In the genomic region with DNA sequence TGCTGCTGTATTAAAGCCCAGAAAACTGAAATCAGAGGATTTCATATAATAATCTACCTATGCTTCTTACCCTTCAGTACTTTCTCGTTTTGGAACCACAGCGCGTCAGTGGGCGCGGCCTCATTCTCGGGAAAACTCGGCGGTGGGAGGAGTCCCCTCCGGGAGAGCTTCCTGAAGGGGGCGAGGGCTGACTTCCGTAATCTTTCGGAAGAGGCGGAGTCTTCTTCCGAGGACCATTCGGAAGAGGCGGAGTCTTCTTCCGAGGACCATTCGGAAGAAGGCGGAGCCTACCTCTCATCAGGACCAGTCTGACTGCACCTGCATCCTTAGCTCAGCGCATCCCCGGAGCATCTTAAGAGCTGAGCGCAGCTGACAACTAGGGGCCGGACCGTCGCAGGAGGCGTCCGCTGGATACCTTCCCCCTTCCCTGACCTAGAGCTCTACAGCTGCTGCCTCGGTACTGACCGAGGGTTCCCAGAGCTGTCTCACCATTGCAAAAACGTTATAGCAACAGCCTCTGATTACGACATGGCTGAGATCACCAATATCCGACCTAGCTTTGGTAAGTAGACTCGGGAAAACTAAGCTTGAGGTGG, we compare ENCODE assay signal across 8 cellular contexts. TPM values are rescaled to one million over a fixed set of nuclear protein-coding genes. Genes with fewer than 3 reads are reported as not detected.
DNase-seq lines count a peak whose midpoint lies in the region; ATAC-seq and TF ChIP-seq lines count a peak whose summit lies in the region.

A gene with protein sequence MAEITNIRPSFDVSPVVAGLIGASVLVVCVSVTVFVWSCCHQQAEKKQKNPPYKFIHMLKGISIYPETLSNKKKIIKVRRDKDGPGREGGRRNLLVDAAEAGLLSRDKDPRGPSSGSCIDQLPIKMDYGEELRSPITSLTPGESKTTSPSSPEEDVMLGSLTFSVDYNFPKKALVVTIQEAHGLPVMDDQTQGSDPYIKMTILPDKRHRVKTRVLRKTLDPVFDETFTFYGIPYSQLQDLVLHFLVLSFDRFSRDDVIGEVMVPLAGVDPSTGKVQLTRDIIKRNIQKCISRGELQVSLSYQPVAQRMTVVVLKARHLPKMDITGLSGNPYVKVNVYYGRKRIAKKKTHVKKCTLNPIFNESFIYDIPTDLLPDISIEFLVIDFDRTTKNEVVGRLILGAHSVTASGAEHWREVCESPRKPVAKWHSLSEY (plus strand): TSS at position 334 of the 596 bp plus-strand sequence. CDS start 195 bp downstream, at position 529.

- WGBS in SK-N-SH (ENCODE audit: low lambda C conversion rate) = 0% methylated on average over 20 of the region's 33 CpGs

- TF ChIP-seq RAD21 in SK-N-SH (IDR thresholded peaks at IDR 0.05; ENCODE audit: low read length) = peak; percentile 6; the same call in 1 of the 2 replicates

- H4K20me1 ChIP-seq in SK-N-SH (ENCODE audit: insufficient read depth) (no peaks in the 10 kb centered on the region), neural progenitor cell (ENCODE audit: low read depth) (no peaks in the 10 kb centered on the region)

- H3K4me1 ChIP-seq in SK-N-SH (ENCODE audit: control insufficient read depth in 1 of 2, insufficient read depth in 2 of 2, low read depth in 1 of 2, low read length in 1 of 2) = peaks cover 9 to 17% of the 10 kb centered on the region in 2 experiments; a peak in 3 of 4 replicates
- peaks cover 6% of the 10 kb centered on the region for H3K4me1 ChIP-seq in neural progenitor cell
- peaks cover 30% of the 10 kb centered on the region for H3K4me1 ChIP-seq in stomach smooth muscle (ENCODE audit: control insufficient read depth, insufficient read depth, low read length)

- H2AFZ ChIP-seq in SK-N-SH (ENCODE audit: low read depth) (peak within 1 kb of the TSS; percentile 87), neural progenitor cell (replicated peaks) (no peak within 1 kb of the TSS)

- peak; percentile 55 for ATAC-seq in HG02571 (IDR thresholded peaks at IDR 0.05; ENCODE audit: unreplicated experiment)

- H3K27me3 Mint-ChIP-seq in activated naive CD4-positive, alpha-beta T cell treated with anti-CD3 and anti-CD28 coated beads, Interleukin-2, amount 10 ng/mL, durations not matched to agents 7 days and 5 days = peaks cover 18% of the 10 kb centered on the region
- H3K27me3 Mint-ChIP-seq in neural progenitor cell (ENCODE audit: insufficient read depth, low read depth) = peaks cover 3% of the 10 kb centered on the region

- CTCF ChIA-PET in SK-N-SH (lab: Yijun Ruan, JAX) = interaction anchor here (0.8 to 1.6 kb wide), 2 partner anchors 79 to 207 kb away, joined by 3 read pairs; no protein-coding TSS in a partner anchor
- CTCF ChIA-PET in activated naive CD4-positive, alpha-beta T cell treated with anti-CD3 and anti-CD28 coated beads, Interleukin-2, amount 10 ng/mL, durations not matched to agents 7 days and 5 days (lab: Charles Lee) = interaction anchor here (2.0 kb wide), 1 partner anchor 130 kb away, joined by 7 read pairs; no protein-coding TSS in a partner anchor

- POLR2A ChIA-PET in SK-N-SH (lab: Yijun Ruan, JAX) = interaction anchor here (0.5 to 4.0 kb wide), 10 partner anchors 10 to 587 kb away, joined by 3 to 32 read pairs (median 4); a partner anchor contains a TSS

- H3K9me3 ChIP-seq in SK-N-SH (no peaks in the 10 kb centered on the region), neural progenitor cell (ENCODE audit: low read depth) (no peaks in the 10 kb centered on the region), stomach smooth muscle (ENCODE audit: control insufficient read depth in 2 of 2, low read length in 2 of 2) (no peaks in the 10 kb centered on the region)

- H3K9ac ChIP-seq in SK-N-SH (peak within 1 kb of the TSS; percentile 88), neural progenitor cell (no peak within 1 kb of the TSS), stomach smooth muscle (ENCODE audit: low read length in 2 of 2) (peak within 1 kb of the TSS; percentile 74 to 80)

- peaks cover 8% of the 10 kb centered on the region for H3K36me3 Mint-ChIP-seq in activated naive CD4-positive, alpha-beta T cell treated with anti-CD3 and anti-CD28 coated beads, Interleukin-2, amount 10 ng/mL, durations not matched to agents 7 days and 5 days
- peaks cover 8% of the 10 kb centered on the region for H3K36me3 Mint-ChIP-seq in neural progenitor cell

- H3K4me1 Mint-ChIP-seq in activated naive CD4-positive, alpha-beta T cell treated with anti-CD3 and anti-CD28 coated beads, Interleukin-2, amount 10 ng/mL, durations not matched to agents 7 days and 5 days = peaks cover 55% of the 10 kb centered on the region
- peaks cover 35% of the 10 kb centered on the region for H3K4me1 Mint-ChIP-seq in neural progenitor cell

- peaks cover 34% of the 10 kb centered on the region for H3F3A ChIP-seq in SK-N-SH (replicated peaks; ENCODE audit: insufficient read depth)
- H3F3A ChIP-seq in neural progenitor cell (ENCODE audit: low read depth) = peaks cover 22% of the 10 kb centered on the region

- peaks cover 10% of the 10 kb centered on the region in 2 experiments for H3K36me3 ChIP-seq in SK-N-SH (replicated peaks in 1 of 2; ENCODE audit: control insufficient read depth in 1 of 2, insufficient read depth in 2 of 2, low read length in 1 of 2)
- H3K36me3 ChIP-seq in neural progenitor cell = no peaks in the 10 kb centered on the region
- peaks cover 3% of the 10 kb centered on the region in 2 donors for H3K36me3 ChIP-seq in stomach smooth muscle (ENCODE audit: control insufficient read depth in 2 of 2, insufficient read depth in 2 of 2, low read length in 2 of 2)

- H3K4me3 ChIP-seq in SK-N-SH (ENCODE audit: low read depth in 2 of 2, low read length in 1 of 2) = peak within 1 kb of the TSS; percentile 66 to 89
- H3K4me3 ChIP-seq in neural progenitor cell = peak within 1 kb of the TSS; percentile 50
- H3K4me3 ChIP-seq in stomach smooth muscle (ENCODE audit: low read length in 2 of 2) = peak within 1 kb of the TSS; percentile 73 to 83

- H3K79me2 ChIP-seq in SK-N-SH (ENCODE audit: insufficient read depth) (peaks cover 73% of the 10 kb centered on the region), neural progenitor cell (ENCODE audit: low read depth) (peaks cover 31% of the 10 kb centered on the region)

- peak within 1 kb of the TSS; percentile 95 to 96 for H3K27ac ChIP-seq in SK-N-SH (ENCODE audit: low read depth in 2 of 2, low read length in 1 of 2)
- no peak within 1 kb of the TSS for H3K27ac ChIP-seq in neural progenitor cell
- H3K27ac ChIP-seq in stomach smooth muscle (ENCODE audit: low read length) = peak within 1 kb of the TSS; percentile 91

- H3K27me3 ChIP-seq in SK-N-SH (ENCODE audit: insufficient read depth) (no peaks in the 10 kb centered on the region), neural progenitor cell (peaks cover 32% of the 10 kb centered on the region), stomach smooth muscle (ENCODE audit: control insufficient read depth in 1 of 2, insufficient read depth in 2 of 2, low read length in 2 of 2) (no peaks in the 10 kb centered on the region)

- H3K9me3 Mint-ChIP-seq in activated naive CD4-positive, alpha-beta T cell treated with anti-CD3 and anti-CD28 coated beads, Interleukin-2, amount 10 ng/mL, durations not matched to agents 7 days and 5 days = no peaks in the 10 kb centered on the region
- H3K9me3 Mint-ChIP-seq in neural progenitor cell = no peaks in the 10 kb centered on the region

- DNase-seq in GM03348 (ENCODE audit: low spot score) (peak; percentile 97), NCI-H1092 (lab: John Stamatoyannopoulos, UW) (peak; percentile 100), SK-N-SH (peak; percentile 87), foreskin melanocyte (peak; percentile 91), neural progenitor cell (ENCODE audit: low spot score) (peak; percentile 99)
- DNase-seq in activated naive CD4-positive, alpha-beta T cell treated with anti-CD3 and anti-CD28 coated beads, Interleukin-2, amount 10 ng/mL, durations not matched to agents 7 days and 5 days = peak; percentile 95

- no peak for TF ChIP-seq EP300 in SK-N-SH (IDR thresholded peaks at IDR 0.05; ENCODE audit: borderline replicate concordance in 1 of 2, low read depth in 1 of 2, low read length in 1 of 2)

- H3K4me3 Mint-ChIP-seq in activated naive CD4-positive, alpha-beta T cell treated with anti-CD3 and anti-CD28 coated beads, Interleukin-2, amount 10 ng/mL, durations not matched to agents 7 days and 5 days = peak within 1 kb of the TSS; percentile 77
- peak within 1 kb of the TSS; percentile 98 for H3K4me3 Mint-ChIP-seq in neural progenitor cell

- H3K27ac Mint-ChIP-seq in activated naive CD4-positive, alpha-beta T cell treated with anti-CD3 and anti-CD28 coated beads, Interleukin-2, amount 10 ng/mL, durations not matched to agents 7 days and 5 days = peak within 1 kb of the TSS; percentile 85
- peak within 1 kb of the TSS; percentile 89 for H3K27ac Mint-ChIP-seq in neural progenitor cell

- TF ChIP-seq CTCF in SK-N-SH (IDR thresholded peaks at IDR 0.05) = no peak
- TF ChIP-seq CTCF in neural progenitor cell (IDR thresholded peaks at IDR 0.05) = no peak

- no peaks in the 10 kb centered on the region for H3K9me2 ChIP-seq in SK-N-SH

- peak within 1 kb of the TSS; percentile 88 for H3K4me2 ChIP-seq in SK-N-SH
- H3K4me2 ChIP-seq in neural progenitor cell = peak within 1 kb of the TSS; percentile 58

TF ChIP-seq in SK-N-SH, 30 proteins besides CTCF, POLR2A, EP300 and RAD21:
- TF ChIP-seq RFX5 (IDR thresholded peaks at IDR 0.05; ENCODE audit: low read length) (no peak), MXI1 (IDR thresholded peaks at IDR 0.05; ENCODE audit: low read depth, low read length) (peak; percentile 12; the same call in 1 of the 2 replicates), ELF1 (IDR thresholded peaks at IDR 0.05) (peak; percentile 78), CHD2 (IDR thresholded peaks at IDR 0.05; ENCODE audit: low read length, partially characterized antibody) (peak; percentile 10), SIN3A (IDR thresholded peaks at IDR 0.05; ENCODE audit: borderline replicate concordance, low read depth, low read length) (no peak), POLR2AphosphoS5 (IDR thresholded peaks at IDR 0.05; ENCODE audit: low read depth, low read length) (peak; percentile 68), GABPA (IDR thresholded peaks at IDR 0.05; ENCODE audit: low read depth) (peak; percentile 73)
- TF ChIP-seq, protein P1, sequence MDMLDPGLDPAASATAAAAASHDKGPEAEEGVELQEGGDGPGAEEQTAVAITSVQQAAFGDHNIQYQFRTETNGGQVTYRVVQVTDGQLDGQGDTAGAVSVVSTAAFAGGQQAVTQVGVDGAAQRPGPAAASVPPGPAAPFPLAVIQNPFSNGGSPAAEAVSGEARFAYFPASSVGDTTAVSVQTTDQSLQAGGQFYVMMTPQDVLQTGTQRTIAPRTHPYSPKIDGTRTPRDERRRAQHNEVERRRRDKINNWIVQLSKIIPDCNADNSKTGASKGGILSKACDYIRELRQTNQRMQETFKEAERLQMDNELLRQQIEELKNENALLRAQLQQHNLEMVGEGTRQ (IDR thresholded peaks at IDR 0.05; ENCODE audit: borderline replicate concordance, low read depth, low read length) = no peak

RNA-seq across cellular contexts. Expression of the gene that starts here (rescaled TPM):
- polyA plus RNA-seq in SK-N-SH (2012; rRNA removed) = 26.7 and 37.0 TPM in 2 replicates
- 27.3 and 31.5 TPM in 2 replicates for polyA plus RNA-seq in SK-N-SH (2012; cell fraction: cytosol; rRNA removed)
- 18.5 and 34.6 TPM in 2 replicates for polyA plus RNA-seq in SK-N-SH (2012; cell fraction: nucleus; rRNA removed)
- total RNA-seq in neural progenitor cell (ENCODE audit: low replicate concordance) = 6.3 TPM in 2 replicates
